ENCODE assay signal across 24 cellular contexts in the genomic region with DNA sequence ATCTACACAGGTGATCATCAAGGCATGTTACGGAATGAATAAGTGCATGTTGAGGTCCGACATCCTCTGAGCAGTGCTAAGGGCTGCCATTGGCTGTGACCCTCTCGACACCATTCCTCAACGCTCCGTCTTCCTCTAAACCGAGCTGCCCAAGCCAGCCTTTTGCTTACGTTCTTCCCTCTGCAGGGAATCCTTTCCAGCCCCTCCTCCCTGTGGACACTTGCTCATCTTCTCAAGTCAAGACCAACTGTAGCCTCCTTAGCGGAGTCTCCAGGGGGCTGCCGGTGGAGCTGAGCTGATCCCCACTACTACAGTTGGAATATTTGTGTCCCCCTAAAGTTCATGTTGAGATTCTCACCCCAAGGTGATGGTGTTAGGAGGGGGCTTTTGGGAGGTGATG.
"Had no signal": no experiment of that assay in that cellular context is flagged by ENCODE, and none has a peak within 500 bp of the region (broad histone marks: within the 10 kb centered on the region; RNA-seq: fewer than 3 reads in every experiment).

No MANE protein-coding gene starts in this region.

- H3K9me3 ChIP-seq: ovary, prostate gland, right lobe of liver, upper lobe of right lung had no signal

- H3K4me3 ChIP-seq: lower lobe of right lung, ovary, prostate gland, right lobe of liver, smooth muscle cell, tibial nerve, upper lobe of right lung had no signal

- H3K27me3 Mint-ChIP-seq: natural killer cell treated with Interleukin-12 subunit alpha and Interleukin-12 subunit beta and Interleukin-15 and Interleukin-18, amount 100 ng/mL, for 72 hours; stimulated activated memory B cell treated with anti-CD40 and anti-IgM and Interleukin-4, amounts not matched to agents 10 μg/mL and 1 μg/mL and 100 μg/mL, for 72 hours; stimulated activated naive CD8-positive, alpha-beta T cell treated with anti-CD3 and anti-CD28 coated beads, Interleukin-15, amount 100 ng/mL, for 72 hours had no signal

- H3K27me3 ChIP-seq: ovary, right lobe of liver, tibial nerve, upper lobe of right lung had no signal

- H3K36me3 ChIP-seq: lower lobe of right lung, ovary, prostate gland, right lobe of liver, tibial nerve, upper lobe of right lung had no signal

- H3K4me1 ChIP-seq: lower lobe of right lung, prostate gland, right lobe of liver, tibial nerve, upper lobe of right lung had no signal

- H3K4me1 Mint-ChIP-seq: mesothelial cell of epicardium; naive thymus-derived CD4-positive, alpha-beta T cell; stimulated activated memory B cell treated with anti-CD40 and anti-IgM and Interleukin-4, amounts not matched to agents 10 μg/mL and 1 μg/mL and 100 μg/mL, for 72 hours; stimulated activated naive CD8-positive, alpha-beta T cell treated with anti-CD3 and anti-CD28 coated beads, Interleukin-15, amount 100 ng/mL, for 72 hours had no signal

- H3K4me3 Mint-ChIP-seq: mesothelial cell of epicardium; naive thymus-derived CD4-positive, alpha-beta T cell; natural killer cell treated with Interleukin-12 subunit alpha and Interleukin-12 subunit beta and Interleukin-15 and Interleukin-18, amount 100 ng/mL, for 72 hours; stimulated activated memory B cell treated with anti-CD40 and anti-IgM and Interleukin-4, amounts not matched to agents 10 μg/mL and 1 μg/mL and 100 μg/mL, for 72 hours; stimulated activated naive CD8-positive, alpha-beta T cell treated with anti-CD3 and anti-CD28 coated beads, Interleukin-15, amount 100 ng/mL, for 72 hours had no signal

- H3K36me3 Mint-ChIP-seq: naive thymus-derived CD4-positive, alpha-beta T cell; natural killer cell treated with Interleukin-12 subunit alpha and Interleukin-12 subunit beta and Interleukin-15 and Interleukin-18, amount 100 ng/mL, for 72 hours; stimulated activated memory B cell treated with anti-CD40 and anti-IgM and Interleukin-4, amounts not matched to agents 10 μg/mL and 1 μg/mL and 100 μg/mL, for 72 hours had no signal

- H3K27ac ChIP-seq: lower lobe of right lung, ovary, prostate gland, right lobe of liver, tibial nerve, upper lobe of right lung had no signal

- ATAC-seq: left cardiac atrium; left lobe of liver; lower lobe of right lung; naive thymus-derived CD4-positive, alpha-beta T cell; natural killer cell treated with Interleukin-12 subunit alpha and Interleukin-12 subunit beta and Interleukin-15 and Interleukin-18, amount 100 ng/mL, for 72 hours; right lobe of liver; stimulated activated memory B cell treated with anti-CD40 and anti-IgM and Interleukin-4, amounts not matched to agents 10 μg/mL and 1 μg/mL and 100 μg/mL, for 72 hours; stimulated activated naive CD8-positive, alpha-beta T cell treated with anti-CD3 and anti-CD28 coated beads, Interleukin-15, amount 100 ng/mL, for 72 hours; upper lobe of right lung had no signal

- DNase-seq: hippocampal formation; kidney glomerular epithelial cell; left cardiac atrium; lower lobe of right lung; mesendoderm; naive thymus-derived CD4-positive, alpha-beta T cell; ovary; retina; right lobe of liver; stimulated activated CD4-positive, alpha-beta T cell treated with anti-CD3 and anti-CD28 coated beads, Interleukin-1b, Interleukin-23, amount 100 ng/mL, for 48 hours; stimulated activated CD4-positive, alpha-beta T cell treated with anti-CD3 and anti-CD28 coated beads, Interleukin-2, amount 100 ng/mL, for 48 hours; stimulated activated CD4-positive, alpha-beta T cell treated with anti-CD3 and anti-CD28 coated beads, Interleukin-4, amount 100 ng/mL, for 4 hours; stimulated activated CD8-positive, alpha-beta memory T cell treated with anti-CD3 and anti-CD28 coated beads, Interleukin-4, amount 100 ng/mL, for 48 hours; stimulated activated naive CD4-positive, alpha-beta T cell treated with Interleukin-2 at 50 U/mL for 16 hours; stimulated activated naive CD8-positive, alpha-beta T cell treated with anti-CD3 and anti-CD28 coated beads, Interleukin-15, amount 100 ng/mL, for 72 hours; substantia nigra; upper lobe of right lung had no signal

- H3K27ac Mint-ChIP-seq: mesothelial cell of epicardium; naive thymus-derived CD4-positive, alpha-beta T cell; natural killer cell treated with Interleukin-12 subunit alpha and Interleukin-12 subunit beta and Interleukin-15 and Interleukin-18, amount 100 ng/mL, for 72 hours; stimulated activated memory B cell treated with anti-CD40 and anti-IgM and Interleukin-4, amounts not matched to agents 10 μg/mL and 1 μg/mL and 100 μg/mL, for 72 hours; stimulated activated naive CD8-positive, alpha-beta T cell treated with anti-CD3 and anti-CD28 coated beads, Interleukin-15, amount 100 ng/mL, for 72 hours had no signal
